Comparison of ENCODE assay signal across 8 cellular contexts in genomic region chr13:102395174-102395573, GRCh38. TPM values are rescaled to one million over a fixed set of nuclear protein-coding genes. Genes with fewer than 3 reads are reported as not detected.
DNase-seq lines count a peak whose midpoint lies in the region; TF ChIP-seq lines count a peak whose summit lies in the region.

No MANE protein-coding gene starts in this region.

- no peak for TF ChIP-seq CTCF in fibroblast of mammary gland (conservative IDR thresholded peaks at IDR 0.05; ENCODE audit: control insufficient read depth, insufficient read depth, low read depth, low read length)

- H3K9ac ChIP-seq in rectal smooth muscle tissue (ENCODE audit: low read length): no peak overlapping the region

- peak overlapping the region; percentile 79 for H3K27ac ChIP-seq in rectal smooth muscle tissue (ENCODE audit: low read depth, low read length)

- H3K4me1 ChIP-seq in rectal smooth muscle tissue (ENCODE audit: control insufficient read depth, insufficient read depth, low read length): peaks cover 3% of the 10 kb centered on the region

- no peaks in the 10 kb centered on the region for H3K36me3 ChIP-seq in rectal smooth muscle tissue (ENCODE audit: control insufficient read depth, insufficient read depth, low read length)

- H3K27me3 ChIP-seq in rectal smooth muscle tissue (ENCODE audit: control insufficient read depth, insufficient read depth, low read length): no peaks in the 10 kb centered on the region

- H3K4me3 ChIP-seq in GM08714 (ENCODE audit: low read length): peak overlapping the region; percentile 77; the same call in 1 of the 2 replicates
- H3K4me3 ChIP-seq in fibroblast of mammary gland (ENCODE audit: control insufficient read depth, low read depth, low read length): peak overlapping the region; percentile 70
- peak overlapping the region; percentile 94 for H3K4me3 ChIP-seq in rectal smooth muscle tissue (ENCODE audit: low read length)

- DNase-seq in SK-N-DZ (ENCODE audit: low spot score): peak; percentile 15
- DNase-seq in fibroblast of mammary gland (ENCODE audit: low read depth): no peak
- no peak for DNase-seq in UCSD-AML1 (lab: John Stamatoyannopoulos, UW; ENCODE audit: unreplicated experiment)
- DNase-seq in stimulated activated CD4-positive, alpha-beta T cell treated with anti-CD3 and anti-CD28 coated beads, Interleukin-2, amount 100 ng/mL, for 48 hours: no peak
- DNase-seq in NCI-H2029 (lab: John Stamatoyannopoulos, UW): no peak
- no peak for DNase-seq in COLO829 (ENCODE audit: low spot score)

RNA-seq across cellular contexts. Expression of gene FGF14, which starts 6.7 kb away (rescaled TPM):
- polyA plus RNA-seq in SK-N-DZ (2014; cell fraction: cytosol; rRNA removed): 1.1 and 2.8 TPM in 2 replicates
- polyA plus RNA-seq in SK-N-DZ (2014; cell fraction: nucleus; rRNA removed): 0.83 and 4.0 TPM in 2 replicates
